Comparison of ENCODE assay signal across 8 cellular contexts in the genomic region with DNA sequence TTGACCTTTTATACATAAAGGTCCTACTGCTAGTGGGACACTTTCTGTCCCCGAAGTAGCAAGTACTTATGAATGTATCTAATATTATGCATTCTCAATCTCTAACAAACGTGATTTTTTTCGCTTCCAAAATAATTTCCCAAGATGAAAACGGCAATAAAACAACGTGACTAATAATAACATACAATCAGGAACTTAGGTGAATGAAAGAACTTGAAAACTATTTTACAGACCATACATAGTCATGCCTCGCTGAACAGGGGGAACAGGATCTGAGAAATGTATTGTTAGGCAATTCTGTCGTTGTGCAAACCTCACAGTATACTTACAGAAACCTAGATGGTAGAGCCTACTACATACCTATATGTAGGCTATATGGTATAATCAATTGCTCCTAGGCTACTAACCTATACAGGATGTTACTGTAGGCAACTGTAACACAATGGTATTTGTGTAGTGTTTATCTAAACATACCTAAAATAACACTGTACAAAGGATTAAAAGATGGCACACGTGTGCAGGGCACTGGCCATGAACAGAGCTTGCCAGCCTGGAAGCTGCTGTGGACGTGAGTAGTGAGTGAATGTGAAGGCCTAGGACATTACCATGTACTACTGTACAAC. TPM values are rescaled to one million over a fixed set of nuclear protein-coding genes. Genes with fewer than 3 reads are reported as not detected.
DNase-seq lines count a peak whose midpoint lies in the region; ATAC-seq and TF ChIP-seq lines count a peak whose summit lies in the region.

No MANE protein-coding gene starts in this region.

- H3K79me2 ChIP-seq in OCI-LY1 (ENCODE audit: insufficient read depth, low read length) = peaks cover 54% of the 10 kb centered on the region

- H2AFZ ChIP-seq in OCI-LY1 (ENCODE audit: low read length) = no peak overlapping the region

- H3K4me1 Mint-ChIP-seq in activated CD8-positive, alpha-beta memory T cell treated with anti-CD3 and anti-CD28 coated beads, Interleukin-2, amount 10 ng/mL, durations not matched to agents 7 days and 5 days = peaks cover 47% of the 10 kb centered on the region

- H3K27ac ChIP-seq in OCI-LY1 (ENCODE audit: low read depth, low read length, poor library complexity, severe bottlenecking) (peak overlapping the region; percentile 47), breast epithelium (peak overlapping the region; percentile 72 to 100), thyroid gland (peak overlapping the region; percentile 94 to 98 (median 98))

- no peak for DNase-seq in activated CD8-positive, alpha-beta memory T cell treated with anti-CD3 and anti-CD28 coated beads, Interleukin-2, amount 10 ng/mL, durations not matched to agents 7 days and 5 days
- DNase-seq in activated CD8-positive, alpha-beta memory T cell treated with anti-CD3 and anti-CD28 coated beads for 24 hours = no peak
- DNase-seq in breast epithelium (ENCODE audit: low spot score in 2 of 2) = no peak
- peak in 1 of 2 donors; percentile 38 for DNase-seq in lower leg skin (ENCODE audit: low spot score in 2 of 2)
- DNase-seq in thyroid gland = peak; percentile 37 to 49
- no peak for DNase-seq in stimulated activated CD4-positive, alpha-beta T cell treated with anti-CD3 and anti-CD28 coated beads, Interleukin-4, amount 100 ng/mL, for 1 hour

- H3K9me2 ChIP-seq in OCI-LY1 (ENCODE audit: low read depth, low read length) = no peaks in the 10 kb centered on the region

- CTCF ChIA-PET in activated CD8-positive, alpha-beta memory T cell treated with anti-CD3 and anti-CD28 coated beads, Interleukin-2, amount 10 ng/mL, durations not matched to agents 7 days and 5 days (lab: Charles Lee) = interaction anchor here (0.8 to 3.4 kb wide), 7 partner anchors 8 to 473 kb away, joined by 3 to 11 read pairs (median 3); no protein-coding TSS in a partner anchor

- TF ChIP-seq CTCF in OCI-LY1 (IDR thresholded peaks at IDR 0.05; ENCODE audit: low read length) = no peak
- TF ChIP-seq CTCF in breast epithelium (IDR thresholded peaks at IDR 0.05) = no peak
- TF ChIP-seq CTCF in lower leg skin (IDR thresholded peaks at IDR 0.05) = no peak
- no peak for TF ChIP-seq CTCF in thyroid gland (IDR thresholded peaks at IDR 0.05)

- no peaks in the 10 kb centered on the region for H3F3A ChIP-seq in OCI-LY1 (ENCODE audit: insufficient read depth, low read length)

- WGBS in lower leg skin, 2 donors = 3 to 6% methylated on average over 9 of the region's 9 CpGs
- 14 to 19% methylated on average over 9 of the region's 9 CpGs for WGBS in thyroid gland, 2 donors

- intact Hi-C loops in breast epithelium (cut with DNase I; ENCODE audit: low total_unique reads) = no loop called here
- intact Hi-C loops in lower leg skin (cut with DNase I; ENCODE audit: low total_unique reads) = loop anchor here (2.0 to 10.0 kb wide), 2 partner anchors 117 to 377 kb away; no protein-coding TSS in a partner anchor
- intact Hi-C loops in thyroid gland (cut with DNase I) = no loop called here

- no peak for TF ChIP-seq POLR2A in breast epithelium (IDR thresholded peaks at IDR 0.05)
- no peak for TF ChIP-seq POLR2A in lower leg skin (IDR thresholded peaks at IDR 0.05)
- no peak for TF ChIP-seq POLR2A in thyroid gland (IDR thresholded peaks at IDR 0.05)

- H3K27me3 ChIP-seq in OCI-LY1 (ENCODE audit: insufficient read depth, low read length) = no peaks in the 10 kb centered on the region
- H3K27me3 ChIP-seq in breast epithelium = no peaks in the 10 kb centered on the region
- no peaks in the 10 kb centered on the region for H3K27me3 ChIP-seq in thyroid gland

- H3K4me1 ChIP-seq in OCI-LY1 (ENCODE audit: insufficient read depth, low read length, severe bottlenecking) = peaks cover 53% of the 10 kb centered on the region
- peaks cover 4 to 15% of the 10 kb centered on the region in 2 donors for H3K4me1 ChIP-seq in breast epithelium
- H3K4me1 ChIP-seq in thyroid gland = peaks cover 17 to 34% of the 10 kb centered on the region in 2 donors

- peak overlapping the region; percentile 97 for H3K4me2 ChIP-seq in OCI-LY1 (ENCODE audit: low read length)

- H3K4me3 ChIP-seq in OCI-LY1 (ENCODE audit: low read depth, low read length, poor library complexity, severe bottlenecking) (peak overlapping the region; percentile 75), breast epithelium (peak overlapping the region; percentile 88 to 100 (median 94)), lower leg skin (ENCODE audit: low read depth, poor library complexity, severe bottlenecking) (peak overlapping the region; percentile 6), thyroid gland (replicated peaks in 1 of 3) (peak overlapping the region in 1 of 3 donors; percentile 80)

- peak overlapping the region; percentile 56 for H3K27ac Mint-ChIP-seq in activated CD8-positive, alpha-beta memory T cell treated with anti-CD3 and anti-CD28 coated beads, Interleukin-2, amount 10 ng/mL, durations not matched to agents 7 days and 5 days

- no peak for ATAC-seq in activated CD8-positive, alpha-beta memory T cell treated with anti-CD3 and anti-CD28 coated beads, Interleukin-2, amount 10 ng/mL, durations not matched to agents 7 days and 5 days
- no peak for ATAC-seq in HG03354 (IDR thresholded peaks at IDR 0.05; ENCODE audit: poor library complexity, severe bottlenecking, unreplicated experiment)

- H3K36me3 Mint-ChIP-seq in activated CD8-positive, alpha-beta memory T cell treated with anti-CD3 and anti-CD28 coated beads, Interleukin-2, amount 10 ng/mL, durations not matched to agents 7 days and 5 days = peaks cover 9% of the 10 kb centered on the region

- H3K9ac ChIP-seq in OCI-LY1 (ENCODE audit: low read length) = peak overlapping the region; percentile 78

- H3K36me3 ChIP-seq in OCI-LY1 (ENCODE audit: insufficient read depth, low read length) (no peaks in the 10 kb centered on the region), breast epithelium (no peaks in the 10 kb centered on the region), thyroid gland (no peaks in the 10 kb centered on the region)

- H3K9me3 ChIP-seq in OCI-LY1 (ENCODE audit: low read length) = no peaks in the 10 kb centered on the region
- H3K9me3 ChIP-seq in breast epithelium = no peaks in the 10 kb centered on the region
- H3K9me3 ChIP-seq in thyroid gland = no peaks in the 10 kb centered on the region

- no peaks in the 10 kb centered on the region for H3K27me3 Mint-ChIP-seq in activated CD8-positive, alpha-beta memory T cell treated with anti-CD3 and anti-CD28 coated beads, Interleukin-2, amount 10 ng/mL, durations not matched to agents 7 days and 5 days

- H4K20me1 ChIP-seq in OCI-LY1 (ENCODE audit: insufficient read depth, low read length) = no peaks in the 10 kb centered on the region

- H3K4me3 Mint-ChIP-seq in activated CD8-positive, alpha-beta memory T cell treated with anti-CD3 and anti-CD28 coated beads, Interleukin-2, amount 10 ng/mL, durations not matched to agents 7 days and 5 days = peak overlapping the region; percentile 77

- H3K9me3 Mint-ChIP-seq in activated CD8-positive, alpha-beta memory T cell treated with anti-CD3 and anti-CD28 coated beads, Interleukin-2, amount 10 ng/mL, durations not matched to agents 7 days and 5 days (ENCODE audit: low read depth) = no peaks in the 10 kb centered on the region

RNA-seq across cellular contexts. Expression of a gene that starts 2.5 kb away (rescaled TPM):
- 10 to 100 TPM; 71.6 to 88.0 TPM for total RNA-seq in activated CD8-positive, alpha-beta memory T cell treated with anti-CD3 and anti-CD28 coated beads, Interleukin-2, amount 10 ng/mL, durations not matched to agents 7 days and 5 days
- total RNA-seq in breast epithelium = 100 to 1,000 TPM; 188 to 419 (median 201) TPM
- total RNA-seq in lower leg skin = 100 to 1,000 TPM; 249 to 292 (median 276) TPM
- 100 to 1,000 TPM; 144 to 256 (median 180) TPM for total RNA-seq in thyroid gland

Comparison
In these comparisons a context has a peak if more than half of its experiments do, and no peak if none do; other contexts are left out.
1. DNase-seq: peak in thyroid gland (2 of 2); none in activated CD8-positive, alpha-beta memory T cell treated with anti-CD3 and anti-CD28 coated beads, Interleukin-2, amount 10 ng/mL, durations not matched to agents 7 days and 5 days (single experiment), activated CD8-positive, alpha-beta memory T cell treated with anti-CD3 and anti-CD28 coated beads for 24 hours (single experiment), breast epithelium (0 of 2) and stimulated activated CD4-positive, alpha-beta T cell treated with anti-CD3 and anti-CD28 coated beads, Interleukin-4, amount 100 ng/mL, for 1 hour (single experiment).
2. H3K27ac ChIP-seq: peak in every context shown above with its lines; median percentile 98 in thyroid gland; 86 in breast epithelium; 47 in OCI-LY1.